In genomic region chr3:185498503-185499396, GRCh38 we compare ENCODE assay signal across 8 cellular contexts. TPM values are rescaled to one million over a fixed set of nuclear protein-coding genes. Genes with fewer than 3 reads are reported as not detected.
DNase-seq lines count a peak whose midpoint lies in the region; TF ChIP-seq lines count a peak whose summit lies in the region.

Gene TMEM41A, minus strand, starts transcription at chr3:185499035. Its CDS starts 74 bp downstream, at chr3:185498961.

- TF ChIP-seq CTCF in MM.1S (IDR thresholded peaks at IDR 0.05; ENCODE audit: low read length) (no peak), foreskin fibroblast (IDR thresholded peaks at IDR 0.05; ENCODE audit: low read depth, low read length) (no peak), neural crest cell (conservative IDR thresholded peaks at IDR 0.05) (no peak), stomach (IDR thresholded peaks at IDR 0.05) (no peak)

- TF ChIP-seq POLR2A in stomach (IDR thresholded peaks at IDR 0.05) = peak in 2 of 4 donors; percentile 15 to 83

- H2AFZ ChIP-seq in MM.1S (ENCODE audit: low read length) = peak within 1 kb of the TSS; percentile 92

- TF ChIP-seq EP300 in stomach (IDR thresholded peaks at IDR 0.05) = no peak

- H3K36me3 ChIP-seq in MM.1S (replicated peaks; ENCODE audit: insufficient read depth, low read length) = peaks cover 2% of the 10 kb centered on the region; the same call in 1 of the 2 replicates
- peaks cover 24 to 32% (median 31%) of the 10 kb centered on the region in 4 donors for H3K36me3 ChIP-seq in stomach

- intact Hi-C loops in stomach (cut with DNase I; ENCODE audit: low total_unique reads) = no loop called here

- 0 to 3% (median 1%) methylated on average over 35 to 82 of the region's 82 CpGs for WGBS in stomach, 5 donors

- peaks cover 15% of the 10 kb centered on the region for H3K27me3 Mint-ChIP-seq in neural crest cell (ENCODE audit: low read depth)

- H3K9me2 ChIP-seq in MM.1S (replicated peaks; ENCODE audit: insufficient read depth, low read length) = no peaks in the 10 kb centered on the region

- H3K36me3 Mint-ChIP-seq in neural crest cell (ENCODE audit: low read depth) = peaks cover 3% of the 10 kb centered on the region

- no peaks in the 10 kb centered on the region for H3K27me3 ChIP-seq in MM.1S (replicated peaks; ENCODE audit: insufficient read depth, low read length)
- H3K27me3 ChIP-seq in stomach = peaks cover 0 to 7% (median 0%) of the 10 kb centered on the region in 3 donors

- peak within 1 kb of the TSS; percentile 98 for H3K27ac Mint-ChIP-seq in neural crest cell (ENCODE audit: unreplicated experiment)

- H3K4me3 Mint-ChIP-seq in neural crest cell = peak within 1 kb of the TSS; percentile 97

- peak within 1 kb of the TSS; percentile 82 for H3K27ac ChIP-seq in MM.1S (ENCODE audit: low read length)
- peak within 1 kb of the TSS; percentile 92 to 95 (median 93) for H3K27ac ChIP-seq in stomach

- H3K9me3 Mint-ChIP-seq in neural crest cell = peaks cover 3% of the 10 kb centered on the region

- H3K4me1 Mint-ChIP-seq in neural crest cell = peaks cover 21% of the 10 kb centered on the region

- peak within 1 kb of the TSS; percentile 67 for H3K4me2 ChIP-seq in MM.1S (ENCODE audit: low read depth, low read length)

- H3K9me3 ChIP-seq in MM.1S (replicated peaks; ENCODE audit: insufficient read depth, low read length) (no peaks in the 10 kb centered on the region), stomach (no peaks in the 10 kb centered on the region)

- peak; percentile 71 for DNase-seq in GF-D8 (lab: John Stamatoyannopoulos, UW)
- peak; percentile 93 for DNase-seq in HCEC 1CT
- DNase-seq in MM.1S = peak; percentile 96
- DNase-seq in SIG-M5 treated with dmso at 0.1 percent for 504 hours (lab: John Stamatoyannopoulos, UW; ENCODE audit: unreplicated experiment) = peak; percentile 93
- DNase-seq in activated gamma-delta T cell treated with Interleukin-2 at 50 U/mL for 16 hours = peak; percentile 85
- DNase-seq in foreskin fibroblast = peak; percentile 90 to 97
- DNase-seq in neural crest cell (ENCODE audit: low read depth, low spot score) = peak; percentile 95
- DNase-seq in stomach = peak; percentile 97

- no peaks in the 10 kb centered on the region for H4K20me1 ChIP-seq in MM.1S (ENCODE audit: insufficient read depth, low read length)

- peak within 1 kb of the TSS; percentile 90 for H3K9ac ChIP-seq in MM.1S (ENCODE audit: low read length)

- H3K79me2 ChIP-seq in MM.1S (ENCODE audit: low read length) = peaks cover 44% of the 10 kb centered on the region

- H3F3A ChIP-seq in MM.1S (ENCODE audit: insufficient read depth, low read length) = peaks cover 7% of the 10 kb centered on the region

- H3K4me1 ChIP-seq in MM.1S (ENCODE audit: low read length) (peaks cover 22% of the 10 kb centered on the region), stomach (peaks cover 16 to 42% (median 37%) of the 10 kb centered on the region in 4 donors)

- H3K4me3 ChIP-seq in MM.1S (ENCODE audit: low read length) (peak within 1 kb of the TSS; percentile 92), foreskin fibroblast (ENCODE audit: low read depth in 1 of 2, low read length in 2 of 2) (peak within 1 kb of the TSS; percentile 84 to 94), stomach (peak within 1 kb of the TSS; percentile 83 to 92 (median 88))

RNA-seq across cellular contexts. Expression of gene TMEM41A, which starts in this region (rescaled TPM):
- total RNA-seq in neural crest cell (19.9 and 20.2 TPM in 2 replicates), stomach (10 to 100 TPM in 4 of 5 donors, 1 to 10 TPM in 1; 5.8 to 54.3 (median 23.2) TPM)
- 1 to 10 TPM; 5.7 to 8.9 (median 6.7) TPM for polyA plus RNA-seq in stomach

Comparison
In these comparisons a context has a peak if more than half of its experiments do, and no peak if none do; other contexts are left out.
1. Peak in every context shown above with its lines: DNase-seq, H3K4me3 ChIP-seq and H3K27ac ChIP-seq.